ENCODE assay signal across 7 cellular contexts in genomic region chr13:37662624-37663023, GRCh38.
"Had no signal": no experiment of that assay in that cellular context is flagged by ENCODE, and none has a peak within 500 bp of the region (broad histone marks: within the 10 kb centered on the region; RNA-seq: fewer than 3 reads in every experiment).

No MANE protein-coding gene starts in this region.

- H3K4me1 Mint-ChIP-seq: IgD-negative memory B cell had no signal

- FAIRE-seq: H1, H54, HTR-8/SVneo had no signal

- H3K4me3 Mint-ChIP-seq: H9, IgD-negative memory B cell had no signal

- H3K36me3 Mint-ChIP-seq: IgD-negative memory B cell had no signal

- H3K27me3 Mint-ChIP-seq: IgD-negative memory B cell had no signal

- DNase-seq: H9, HCEC 1CT, KBM-7 had no signal

- H3K27ac Mint-ChIP-seq: H9, IgD-negative memory B cell had no signal

- H3K9me3 Mint-ChIP-seq: H9 had no signal
